ENCODE assay signal across 8 cellular contexts in the genomic region with DNA sequence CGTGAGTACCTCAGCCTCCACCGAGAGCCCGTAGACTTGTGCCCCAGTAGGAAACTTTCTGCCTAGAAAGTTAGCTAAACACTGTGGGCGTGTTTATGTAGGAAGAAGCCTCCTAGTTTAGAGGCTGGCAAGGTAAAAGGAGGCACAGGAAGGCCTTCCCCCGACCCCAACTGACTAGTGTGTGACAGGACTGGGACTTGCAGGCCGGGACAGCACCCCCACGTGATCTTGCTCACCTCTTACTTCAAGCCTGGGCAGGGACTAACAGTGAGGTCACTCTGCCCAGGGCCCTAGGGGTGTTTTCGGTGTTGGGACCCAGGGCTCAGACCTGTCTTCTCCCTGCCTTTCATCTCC. TPM values are rescaled to one million over a fixed set of nuclear protein-coding genes. Genes with fewer than 3 reads are reported as not detected.
DNase-seq lines count a peak whose midpoint lies in the region; ATAC-seq and TF ChIP-seq lines count a peak whose summit lies in the region.

No MANE protein-coding gene starts in this region.

- H3K4me3 ChIP-seq in WI38 (ENCODE audit: low read depth, low read length) (peak overlapping the region; percentile 98), left ventricle myocardium inferior (peak overlapping the region; percentile 91), smooth muscle cell (peak overlapping the region; percentile 69)

- no peak overlapping the region for H2AFZ ChIP-seq in smooth muscle cell (ENCODE audit: low read depth)

- peaks cover 58% of the 10 kb centered on the region for H3K4me1 ChIP-seq in left ventricle myocardium inferior
- peaks cover 16% of the 10 kb centered on the region for H3K4me1 ChIP-seq in smooth muscle cell (ENCODE audit: low read depth)

- H3K27ac ChIP-seq in left ventricle myocardium inferior (replicated peaks) (peak overlapping the region; percentile 98), smooth muscle cell (ENCODE audit: low read depth) (peak overlapping the region; percentile 100)

- H3F3A ChIP-seq in smooth muscle cell (ENCODE audit: low read depth), result peaks cover 21% of the 10 kb centered on the region

- no peaks in the 10 kb centered on the region for H3K9me3 ChIP-seq in left ventricle myocardium inferior (replicated peaks)
- no peaks in the 10 kb centered on the region for H3K9me3 ChIP-seq in smooth muscle cell (replicated peaks; ENCODE audit: low read depth)

- ATAC-seq in HG02938 (IDR thresholded peaks at IDR 0.05; ENCODE audit: unreplicated experiment), result peak; percentile 2

- no peaks in the 10 kb centered on the region for H3K27me3 ChIP-seq in left ventricle myocardium inferior (ENCODE audit: low read depth)
- H3K27me3 ChIP-seq in smooth muscle cell (ENCODE audit: low read depth), result no peaks in the 10 kb centered on the region

- peak overlapping the region; percentile 96 for H3K4me2 ChIP-seq in smooth muscle cell

- H4K20me1 ChIP-seq in smooth muscle cell (ENCODE audit: low read depth), result peaks cover 24% of the 10 kb centered on the region

- H3K36me3 ChIP-seq in left ventricle myocardium inferior, result peaks cover 3% of the 10 kb centered on the region
- H3K36me3 ChIP-seq in smooth muscle cell (ENCODE audit: low read depth), result no peaks in the 10 kb centered on the region

- H3K79me2 ChIP-seq in smooth muscle cell (ENCODE audit: low read depth), result peaks cover 37% of the 10 kb centered on the region

- DNase-seq in NOMO-1 treated with dmso at 0.1 percent for 144 hours (lab: John Stamatoyannopoulos, UW; ENCODE audit: unreplicated experiment) (peak; percentile 61), NOMO-1 (lab: John Stamatoyannopoulos, UW; ENCODE audit: unreplicated experiment in 2 of 2) (no peak), left ventricle myocardium inferior (no peak), smooth muscle cell (lab: John Stamatoyannopoulos, UW; ENCODE audit: unreplicated experiment) (no peak), NAMALWA (ENCODE audit: low spot score) (no peak), NCI-H510A (lab: John Stamatoyannopoulos, UW) (no peak)

- TF ChIP-seq CTCF in WI38 (IDR thresholded peaks at IDR 0.05; ENCODE audit: low read depth, low read length), result no peak
- no peak for TF ChIP-seq CTCF in left ventricle myocardium inferior (IDR thresholded peaks at IDR 0.05; ENCODE audit: borderline replicate concordance)
- no peak for TF ChIP-seq CTCF in smooth muscle cell (IDR thresholded peaks at IDR 0.05; ENCODE audit: borderline replicate concordance, insufficient read depth, poor library complexity, severe bottlenecking)

- intact Hi-C loops in left ventricle myocardium inferior (cut with micrococcal nuclease), result no loop called here

- 11% methylated on average over 8 of the region's 8 CpGs for WGBS in smooth muscle cell (ENCODE audit: low lambda C conversion rate)

- H3K9ac ChIP-seq in smooth muscle cell (ENCODE audit: low read depth), result peak overlapping the region; percentile 99

RNA-seq across cellular contexts. Expression of gene TAGLN2, which starts 0.4 kb away (rescaled TPM):
- total RNA-seq in left ventricle myocardium inferior, result 110 TPM
- total RNA-seq in smooth muscle cell, result 390 and 408 TPM in 2 replicates
- 1,005 and 1,171 TPM in 2 replicates for polyA plus RNA-seq in smooth muscle cell

RNA-seq across cellular contexts. Expression of gene IGSF9, which starts 19.7 kb away (rescaled TPM):
- total RNA-seq in left ventricle myocardium inferior, result 0.25 TPM
- total RNA-seq in smooth muscle cell, result 0.49 and 0.99 TPM in 2 replicates
- 2.1 and 6.6 TPM in 2 replicates for polyA plus RNA-seq in smooth muscle cell

RNA-seq across cellular contexts. Expression of gene CFAP45, which starts 25.7 kb away (rescaled TPM):
- 1.1 TPM for total RNA-seq in left ventricle myocardium inferior
- 1.1 and 1.3 TPM in 2 replicates for total RNA-seq in smooth muscle cell
- 1.2 and 1.9 TPM in 2 replicates for polyA plus RNA-seq in smooth muscle cell

RNA-seq across cellular contexts. Expression of gene SLAMF9, which starts 28.3 kb away (rescaled TPM):
- not detected for total RNA-seq in left ventricle myocardium inferior
- 1.3 TPM in 1 of 2 replicates, not detected in the other for total RNA-seq in smooth muscle cell
- 1.8 and 2.1 TPM in 2 replicates for polyA plus RNA-seq in smooth muscle cell
